Comparison of ENCODE assay signal across 1 cellular context in genomic region chr20:45905505-45906079, GRCh38.
A peak's percentile ranks its signal among the peaks of the same experiment; 100 is the strongest.
TF ChIP-seq lines count a peak whose summit lies in the region.

No MANE protein-coding gene starts in this region.

TF ChIP-seq in K562, 482 proteins besides CTCF, POLR2A, EP300 and RAD21:
- TF ChIP-seq ATF3 (IDR thresholded peaks at IDR 0.05) = peak; percentile 55
- no peak for TF ChIP-seq ATF3 (CRISPR knock-in tag; conservative IDR thresholded peaks at IDR 0.05)
- no peak for TF ChIP-seq NCOA2 (IDR thresholded peaks at IDR 0.05; ENCODE audit: partially characterized antibody in 2 of 2)
TF ChIP-seq in K562: peak in this region for 1.
